Comparison of ENCODE assay signal across 8 cellular contexts in genomic region chr13:50123002-50123401, GRCh38.
DNase-seq lines count a peak whose midpoint lies in the region; ATAC-seq and FAIRE-seq lines count a peak whose summit lies in the region.

No MANE protein-coding gene starts in this region.

- no peak for FAIRE-seq in frontal cortex (lab: Jason Lieb, UNC)

- intact Hi-C loops in activated CD4-positive, alpha-beta memory T cell treated with anti-CD3 and anti-CD28 coated beads for 36 hours (cut with micrococcal nuclease), result loop anchor here (2.0 to 10.0 kb wide), 2 partner anchors 16 to 1702 kb away; no protein-coding TSS in a partner anchor

- peaks cover 25% of the 10 kb centered on the region for H3K27me3 Mint-ChIP-seq in T-helper 2 cell treated with Interferon-gamma antibody and Interleukin-4, amounts not matched to agents 5 μg/mL and 100 μg/mL, for 36 hours (ENCODE audit: low read depth)
- H3K27me3 Mint-ChIP-seq in activated CD4-positive, alpha-beta memory T cell treated with anti-CD3 and anti-CD28 coated beads for 36 hours, result peaks cover 14% of the 10 kb centered on the region

- H3K27ac ChIP-seq in iPS-20b (ENCODE audit: low read length) (no peak overlapping the region), stomach smooth muscle (ENCODE audit: low read length) (peak overlapping the region; percentile 96)

- H3K36me3 ChIP-seq in iPS-20b (ENCODE audit: insufficient read depth, low read depth, low read length), result no peaks in the 10 kb centered on the region
- H3K36me3 ChIP-seq in stomach smooth muscle (ENCODE audit: control insufficient read depth in 2 of 2, insufficient read depth in 2 of 2, low read length in 2 of 2), result no peaks in the 10 kb centered on the region

- POLR2A ChIA-PET in activated CD4-positive, alpha-beta memory T cell treated with anti-CD3 and anti-CD28 coated beads for 36 hours (lab: Charles Lee), result interaction anchor here (0.5 to 11.0 kb wide), 9 partner anchors 8 to 238 kb away, joined by 3 to 132 read pairs (median 4); partner anchors contain the start of gene TRIM13

- H3K9ac ChIP-seq in iPS-20b (ENCODE audit: low read depth, low read length) (no peak overlapping the region), stomach smooth muscle (ENCODE audit: low read length in 2 of 2) (peak overlapping the region; percentile 72 to 96)

- H3K4me3 ChIP-seq in iPS-20b (ENCODE audit: low read length) (peak overlapping the region; percentile 80), stomach smooth muscle (ENCODE audit: low read length in 2 of 2) (peak overlapping the region; percentile 56 to 93)

- no peak overlapping the region for H3K27ac Mint-ChIP-seq in T-helper 2 cell treated with Interferon-gamma antibody and Interleukin-4, amounts not matched to agents 5 μg/mL and 100 μg/mL, for 36 hours
- H3K27ac Mint-ChIP-seq in activated CD4-positive, alpha-beta memory T cell treated with anti-CD3 and anti-CD28 coated beads for 36 hours, result peak overlapping the region; percentile 90

- no peak for ATAC-seq in GM21619 (IDR thresholded peaks at IDR 0.05; ENCODE audit: unreplicated experiment)

- peaks cover 19% of the 10 kb centered on the region; the same call in 1 of the 2 replicates for H3K4me1 ChIP-seq in iPS-20b (ENCODE audit: insufficient read depth, low read length)
- peaks cover 29% of the 10 kb centered on the region for H3K4me1 ChIP-seq in stomach smooth muscle (ENCODE audit: control insufficient read depth, insufficient read depth, low read length)

- H3K9me3 ChIP-seq in iPS-20b (ENCODE audit: insufficient read depth, low read depth, low read length), result no peaks in the 10 kb centered on the region
- no peaks in the 10 kb centered on the region for H3K9me3 ChIP-seq in stomach smooth muscle (ENCODE audit: control insufficient read depth in 2 of 2, low read length in 2 of 2)

- peaks cover 15% of the 10 kb centered on the region for H3K36me3 Mint-ChIP-seq in T-helper 2 cell treated with Interferon-gamma antibody and Interleukin-4, amounts not matched to agents 5 μg/mL and 100 μg/mL, for 36 hours (ENCODE audit: low read depth)
- H3K36me3 Mint-ChIP-seq in activated CD4-positive, alpha-beta memory T cell treated with anti-CD3 and anti-CD28 coated beads for 36 hours, result peaks cover 4% of the 10 kb centered on the region

- H3K9me3 Mint-ChIP-seq in T-helper 2 cell treated with Interferon-gamma antibody and Interleukin-4, amounts not matched to agents 5 μg/mL and 100 μg/mL, for 36 hours, result peaks cover 6% of the 10 kb centered on the region
- H3K9me3 Mint-ChIP-seq in activated CD4-positive, alpha-beta memory T cell treated with anti-CD3 and anti-CD28 coated beads for 36 hours, result no peaks in the 10 kb centered on the region

- peaks cover 30% of the 10 kb centered on the region for H3K4me1 Mint-ChIP-seq in T-helper 2 cell treated with Interferon-gamma antibody and Interleukin-4, amounts not matched to agents 5 μg/mL and 100 μg/mL, for 36 hours (ENCODE audit: low read depth)
- H3K4me1 Mint-ChIP-seq in activated CD4-positive, alpha-beta memory T cell treated with anti-CD3 and anti-CD28 coated beads for 36 hours (ENCODE audit: low read depth), result peaks cover 48% of the 10 kb centered on the region

- H3K4me3 Mint-ChIP-seq in T-helper 2 cell treated with Interferon-gamma antibody and Interleukin-4, amounts not matched to agents 5 μg/mL and 100 μg/mL, for 36 hours, result peak overlapping the region; percentile 78
- peak overlapping the region; percentile 81 for H3K4me3 Mint-ChIP-seq in activated CD4-positive, alpha-beta memory T cell treated with anti-CD3 and anti-CD28 coated beads for 36 hours

- DNase-seq in T-helper 2 cell treated with Interferon-gamma antibody and Interleukin-4, amounts not matched to agents 5 μg/mL and 100 μg/mL, for 36 hours (ENCODE audit: low spot score), result no peak
- DNase-seq in T-helper 2 cell, result no peak
- no peak for DNase-seq in activated CD4-positive, alpha-beta memory T cell treated with anti-CD3 and anti-CD28 coated beads for 36 hours
- no peak for DNase-seq in 8988T
- no peak for DNase-seq in frontal cortex (ENCODE audit: low spot score in 2 of 2)

- H3K27me3 ChIP-seq in iPS-20b (ENCODE audit: insufficient read depth, low read length) (peaks cover 80% of the 10 kb centered on the region), stomach smooth muscle (ENCODE audit: control insufficient read depth in 1 of 2, insufficient read depth in 2 of 2, low read length in 2 of 2) (peaks cover 1 to 10% of the 10 kb centered on the region in 2 donors)

- CTCF ChIA-PET in activated CD4-positive, alpha-beta memory T cell treated with anti-CD3 and anti-CD28 coated beads for 36 hours (lab: Charles Lee), result interaction anchor here (0.6 to 4.0 kb wide), 4 partner anchors 10 to 42 kb away, joined by 3 to 36 read pairs (median 4); no protein-coding TSS in a partner anchor
